11 cellular contexts compared by ENCODE assay signal in the genomic region with DNA sequence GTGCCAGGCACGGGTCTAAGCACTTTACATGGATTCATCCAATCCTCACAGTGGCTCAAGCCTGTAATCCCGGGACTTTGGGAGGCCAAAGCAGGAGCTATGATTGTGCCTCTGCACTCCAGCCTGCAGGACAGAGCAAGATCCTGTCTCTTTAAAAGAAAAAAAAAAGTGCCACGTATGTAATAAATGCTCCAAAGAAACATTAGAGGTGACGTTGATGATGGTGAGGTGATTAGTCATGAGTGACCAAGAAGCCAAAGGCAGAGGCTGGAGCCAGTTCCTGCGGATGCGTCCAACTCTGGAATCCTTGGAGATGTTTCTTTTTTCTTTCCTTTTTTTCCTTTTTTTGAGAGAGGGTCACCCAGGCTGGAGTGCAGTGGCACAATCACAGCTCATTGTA. TPM values are rescaled to one million over a fixed set of nuclear protein-coding genes. Genes with fewer than 3 reads are reported as not detected.
A peak's percentile ranks its signal among the peaks of the same experiment; 100 is the strongest.
DNase-seq lines count a peak whose midpoint lies in the region; ATAC-seq and TF ChIP-seq lines count a peak whose summit lies in the region.
"Had no signal": no experiment of that assay in that cellular context is flagged by ENCODE, and none has a peak within 500 bp of the region (broad histone marks: within the 10 kb centered on the region; RNA-seq: fewer than 3 reads in every experiment).

No MANE protein-coding gene starts in this region.

- H3K4me2 ChIP-seq in skeletal muscle satellite cell (ENCODE audit: low read length), result peak overlapping the region; percentile 69

- H3K4me1 ChIP-seq in heart right ventricle (peaks cover 0 to 21% (median 15%) of the 10 kb centered on the region in 9 donors), skeletal muscle satellite cell (ENCODE audit: control insufficient read depth, insufficient read depth, low read length) (peaks cover 12% of the 10 kb centered on the region)

- H3K36me3 ChIP-seq in heart right ventricle (no peaks in the 10 kb centered on the region), skeletal muscle satellite cell (ENCODE audit: insufficient read depth, low read length) (no peaks in the 10 kb centered on the region)

- peak overlapping the region; percentile 70 for H3K9ac ChIP-seq in skeletal muscle satellite cell (ENCODE audit: low read depth, low read length)

- WGBS in heart right ventricle, 2 donors, result 40 to 51% methylated on average over 6 of the region's 6 CpGs

- DNase-seq in GM04504 (ENCODE audit: low read depth) (peak; percentile 68), heart right ventricle (peak in 1 of 2 donors; percentile 31), NCI-H2029 treated with DMSO at 0.1 percent for 48 hours (lab: John Stamatoyannopoulos, UW) (no peak)
- DNase-seq in central memory CD4-positive, alpha-beta T cell, result no peak
- DNase-seq: effector memory CD4-positive, alpha-beta T cell; NCI-H526 treated with DMSO at 0.1 percent for 48 hours; retina had no signal

- H3K4me3 ChIP-seq in WI38 (ENCODE audit: low read depth, low read length), result peak overlapping the region; percentile 34
- H3K4me3 ChIP-seq in heart right ventricle, result peak overlapping the region in 1 of 10 donors; percentile 10
- peak overlapping the region; percentile 42 for H3K4me3 ChIP-seq in skeletal muscle satellite cell (ENCODE audit: low read length)

- H3K27ac ChIP-seq in heart right ventricle, result peak overlapping the region; percentile 1 to 84 (median 78)

- TF ChIP-seq CTCF in WI38 (IDR thresholded peaks at IDR 0.05; ENCODE audit: low read depth, low read length) (no peak), heart right ventricle (IDR thresholded peaks at IDR 0.05) (no peak)

- peak; percentile 53 to 86 (median 74) for ATAC-seq in heart right ventricle
- no peak for ATAC-seq in GM18520 (IDR thresholded peaks at IDR 0.05; ENCODE audit: unreplicated experiment)
- no peak for ATAC-seq in HG02981 (IDR thresholded peaks at IDR 0.05; ENCODE audit: unreplicated experiment)

- no peaks in the 10 kb centered on the region for H3K9me3 ChIP-seq in heart right ventricle
- no peaks in the 10 kb centered on the region for H3K9me3 ChIP-seq in skeletal muscle satellite cell (replicated peaks; ENCODE audit: low read length)

- no peaks in the 10 kb centered on the region for H3K27me3 ChIP-seq in heart right ventricle
- H3K27me3 ChIP-seq in skeletal muscle satellite cell (ENCODE audit: control insufficient read depth, insufficient read depth, low read length), result peaks cover 10% of the 10 kb centered on the region

- intact Hi-C loops in heart right ventricle (cut with DNase I), result no loop called here

RNA-seq across cellular contexts. Expression of gene SIAH1, which starts 59.4 kb away (rescaled TPM):
- 10 to 100 TPM; 12.2 to 17.2 (median 14.5) TPM for total RNA-seq in heart right ventricle
- polyA plus RNA-seq in heart right ventricle, result 10 to 100 TPM; 10.1 to 11.1 TPM
- 17.0 and 18.3 TPM in 2 replicates for total RNA-seq in skeletal muscle satellite cell (2012; rRNA removed)

Comparison
In these comparisons a context has a peak if more than half of its experiments do, and no peak if none do; other contexts are left out.
1. ATAC-seq: peak in heart right ventricle (8 of 8); none in GM18520 (single experiment) and HG02981 (single experiment).